10 cellular contexts compared by ENCODE assay signal in genomic region chr1:231418741-231419107, GRCh38. TPM values are rescaled to one million over a fixed set of nuclear protein-coding genes. Genes with fewer than 3 reads are reported as not detected.
DNase-seq lines count a peak whose midpoint lies in the region; ATAC-seq, FAIRE-seq and TF ChIP-seq lines count a peak whose summit lies in the region.
"Had no signal": no experiment of that assay in that cellular context is flagged by ENCODE, and none has a peak within 500 bp of the region (broad histone marks: within the 10 kb centered on the region; RNA-seq: fewer than 3 reads in every experiment).

No MANE protein-coding gene starts in this region.

- H3K18ac ChIP-seq in neuronal stem cell (ENCODE audit: low read length), result no peak overlapping the region

- no peak overlapping the region for H3K14ac ChIP-seq in neuronal stem cell (ENCODE audit: low read length)

- POLR2A ChIA-PET in activated CD4-positive, alpha-beta T cell treated with anti-CD3 and anti-CD28 coated beads for 36 hours (lab: Charles Lee), result no interaction called here

- no CpG with 5 or more reads among the region's 4 CpGs for WGBS in neuronal stem cell (ENCODE audit: extremely low coverage in 2 of 2, insufficient read length in 2 of 2, insufficient replicate concordance in 1 of 2), 2 donors

- TF ChIP-seq CTCF in kidney (IDR thresholded peaks at IDR 0.05; ENCODE audit: borderline replicate concordance, extremely low read depth, insufficient read depth), result no peak

- H3K27ac Mint-ChIP-seq in activated CD4-positive, alpha-beta T cell treated with anti-CD3 and anti-CD28 coated beads for 36 hours, result no peak overlapping the region
- H3K27ac Mint-ChIP-seq in activated naive CD8-positive, alpha-beta T cell, result no peak overlapping the region

- H3K4me1 ChIP-seq in kidney (ENCODE audit: control insufficient read depth in 1 of 2, insufficient read depth in 1 of 2, low read depth in 1 of 2, low read length in 2 of 2) (peaks cover 6 to 15% of the 10 kb centered on the region in 2 donors), stomach smooth muscle (ENCODE audit: control insufficient read depth, insufficient read depth, low read length) (peaks cover 5% of the 10 kb centered on the region), neuronal stem cell (ENCODE audit: control insufficient read depth in 2 of 2, insufficient read depth in 1 of 2, low read depth in 1 of 2, low read length in 2 of 2) (peaks cover 1 to 17% of the 10 kb centered on the region in 2 donors)

- H3K4ac ChIP-seq in neuronal stem cell (ENCODE audit: low read length), result no peak overlapping the region

- no peak overlapping the region for H2BK12ac ChIP-seq in neuronal stem cell (ENCODE audit: low read length)

- H3K27ac ChIP-seq in kidney (ENCODE audit: low read depth in 2 of 2, low read length in 2 of 2) (no peak overlapping the region), stomach smooth muscle (ENCODE audit: low read length) (no peak overlapping the region), neuronal stem cell (replicated peaks; ENCODE audit: low read length) (no peak overlapping the region)

- ATAC-seq in activated CD4-positive, alpha-beta T cell treated with anti-CD3 and anti-CD28 coated beads for 36 hours, result no peak

- CTCF ChIA-PET in activated CD4-positive, alpha-beta T cell treated with anti-CD3 and anti-CD28 coated beads for 36 hours (lab: Charles Lee), result interaction anchor here (0.6 to 1.7 kb wide), 2 partner anchors 11 to 208 kb away, joined by 3 to 4 read pairs; no protein-coding TSS in a partner anchor

- H3K36me3 ChIP-seq in kidney (ENCODE audit: control insufficient read depth in 1 of 2, insufficient read depth in 2 of 2, low read length in 2 of 2) (no peaks in the 10 kb centered on the region), stomach smooth muscle (ENCODE audit: control insufficient read depth in 2 of 2, insufficient read depth in 2 of 2, low read length in 2 of 2) (no peaks in the 10 kb centered on the region), neuronal stem cell (replicated peaks in 1 of 2; ENCODE audit: control insufficient read depth in 2 of 2, insufficient read depth in 2 of 2, low read length in 2 of 2) (peaks cover 0 to 12% of the 10 kb centered on the region in 2 donors)

- H3K4me3 ChIP-seq in kidney (ENCODE audit: low read length in 2 of 2), result peak overlapping the region; percentile 73 to 79
- H3K4me3 ChIP-seq in stomach smooth muscle (ENCODE audit: low read length in 2 of 2), result peak overlapping the region; percentile 87 to 95
- peak overlapping the region in 1 of 2 donors; percentile 67 for H3K4me3 ChIP-seq in neuronal stem cell (ENCODE audit: low read length in 2 of 2)

- H3K79me1 ChIP-seq in neuronal stem cell (ENCODE audit: low read depth, low read length), result no peaks in the 10 kb centered on the region

- peaks cover 53% of the 10 kb centered on the region for H3K4me1 Mint-ChIP-seq in activated CD4-positive, alpha-beta T cell treated with anti-CD3 and anti-CD28 coated beads for 36 hours
- peaks cover 67% of the 10 kb centered on the region for H3K4me1 Mint-ChIP-seq in activated naive CD8-positive, alpha-beta T cell (ENCODE audit: low read depth)

- no peak overlapping the region for H4K91ac ChIP-seq in neuronal stem cell (ENCODE audit: low read depth, low read length, poor library complexity)

- peak overlapping the region; percentile 3 to 81 for H3K9ac ChIP-seq in kidney (ENCODE audit: low read length in 2 of 2)
- H3K9ac ChIP-seq in stomach smooth muscle (ENCODE audit: low read length in 2 of 2), result peak overlapping the region in 1 of 2 donors; percentile 81
- no peak overlapping the region for H3K9ac ChIP-seq in neuronal stem cell (ENCODE audit: low read depth, low read length, poor library complexity)

- no peak overlapping the region for H4K8ac ChIP-seq in neuronal stem cell (ENCODE audit: low read depth, low read length)

- H3K9me3 ChIP-seq in kidney (ENCODE audit: control insufficient read depth in 1 of 2, low read length in 2 of 2) (no peaks in the 10 kb centered on the region), stomach smooth muscle (ENCODE audit: control insufficient read depth in 2 of 2, low read length in 2 of 2) (no peaks in the 10 kb centered on the region), neuronal stem cell (replicated peaks in 1 of 2; ENCODE audit: control insufficient read depth in 2 of 2, insufficient read depth in 1 of 2, low read depth in 1 of 2, low read length in 2 of 2) (no peaks in the 10 kb centered on the region)

- H3K27me3 ChIP-seq in stomach smooth muscle (ENCODE audit: control insufficient read depth in 1 of 2, insufficient read depth in 2 of 2, low read length in 2 of 2), result no peaks in the 10 kb centered on the region
- H3K27me3 ChIP-seq in neuronal stem cell (ENCODE audit: control insufficient read depth in 3 of 3, insufficient read depth in 3 of 3, low read depth in 1 of 3, low read length in 3 of 3), result peaks cover 0 to 24% (median 0%) of the 10 kb centered on the region in 3 experiments

- no peak overlapping the region for H2AFZ ChIP-seq in neuronal stem cell (ENCODE audit: low read length)

- no peaks in the 10 kb centered on the region for H3K27me3 Mint-ChIP-seq in activated CD4-positive, alpha-beta T cell treated with anti-CD3 and anti-CD28 coated beads for 36 hours
- H3K27me3 Mint-ChIP-seq in activated naive CD8-positive, alpha-beta T cell, result no peaks in the 10 kb centered on the region

- H2AK5ac ChIP-seq in neuronal stem cell (ENCODE audit: low read depth, low read length), result no peak overlapping the region

- no peak for FAIRE-seq in kidney (lab: Jason Lieb, UNC)

- intact Hi-C loops in activated CD4-positive, alpha-beta T cell treated with anti-CD3 and anti-CD28 coated beads for 36 hours (cut with DNase I, micrococcal nuclease), result no loop called here
- intact Hi-C loops in kidney (cut with DNase I), result no loop called here

- peak overlapping the region; percentile 86 for H3K4me3 Mint-ChIP-seq in activated CD4-positive, alpha-beta T cell treated with anti-CD3 and anti-CD28 coated beads for 36 hours
- H3K4me3 Mint-ChIP-seq in activated naive CD8-positive, alpha-beta T cell, result peak overlapping the region; percentile 94

- no peak overlapping the region for H2BK5ac ChIP-seq in neuronal stem cell (ENCODE audit: low read length)

- no peaks in the 10 kb centered on the region for H3K9me3 Mint-ChIP-seq in activated CD4-positive, alpha-beta T cell treated with anti-CD3 and anti-CD28 coated beads for 36 hours (ENCODE audit: low read depth)
- no peaks in the 10 kb centered on the region for H3K9me3 Mint-ChIP-seq in activated naive CD8-positive, alpha-beta T cell (ENCODE audit: low read depth)

- no peak for DNase-seq in activated CD4-positive, alpha-beta T cell treated with anti-CD3 and anti-CD28 coated beads for 36 hours
- DNase-seq in activated CD4-positive, alpha-beta T cell treated with anti-CD3 and anti-CD28 coated beads, Interleukin-2, amount 50 U/mL, for 48 hours, result no peak
- peak; percentile 18 for DNase-seq in kidney
- no peak for DNase-seq in NCI-H187 treated with DMSO at 0.1 percent for 48 hours (lab: John Stamatoyannopoulos, UW)
- no peak for DNase-seq in neuronal stem cell (ENCODE audit: low spot score)
- no peak for DNase-seq in A172 (ENCODE audit: low spot score)
- DNase-seq: retina, SHP77 had no signal

- no peak overlapping the region for H2BK15ac ChIP-seq in neuronal stem cell (ENCODE audit: low read length)

- H3K4me2 ChIP-seq in neuronal stem cell (ENCODE audit: insufficient read depth, low read length, poor library complexity, severe bottlenecking), result no peak overlapping the region

- H2BK120ac ChIP-seq in neuronal stem cell (ENCODE audit: low read depth, low read length), result no peak overlapping the region

- no peak overlapping the region for H3K23ac ChIP-seq in neuronal stem cell (ENCODE audit: low read depth, low read length, poor library complexity)

- H3K36me3 Mint-ChIP-seq in activated CD4-positive, alpha-beta T cell treated with anti-CD3 and anti-CD28 coated beads for 36 hours (ENCODE audit: low read depth), result peaks cover 44% of the 10 kb centered on the region
- peaks cover 7% of the 10 kb centered on the region for H3K36me3 Mint-ChIP-seq in activated naive CD8-positive, alpha-beta T cell

RNA-seq across cellular contexts. Expression of gene EGLN1, which starts 3.4 kb away (rescaled TPM):
- 10 to 100 TPM; 31.5 to 43.7 TPM for total RNA-seq in activated CD4-positive, alpha-beta T cell treated with anti-CD3 and anti-CD28 coated beads for 36 hours
- 38.8 TPM for total RNA-seq in kidney
- polyA plus RNA-seq in kidney (ENCODE audit: insufficient read depth, low read depth, low replicate concordance), result 12.2 TPM
- 4.9 TPM for polyA plus RNA-seq in neuronal stem cell (2013, experiment 1 of 2)
- polyA plus RNA-seq in neuronal stem cell (2013, experiment 2 of 2), result 4.7 TPM
- total RNA-seq in A172 (2014; rRNA removed; shearing (Covaris generic)), result 43.6 and 57.8 TPM in 2 replicates
